ENCODE assay signal across 8 cellular contexts in the genomic region with DNA sequence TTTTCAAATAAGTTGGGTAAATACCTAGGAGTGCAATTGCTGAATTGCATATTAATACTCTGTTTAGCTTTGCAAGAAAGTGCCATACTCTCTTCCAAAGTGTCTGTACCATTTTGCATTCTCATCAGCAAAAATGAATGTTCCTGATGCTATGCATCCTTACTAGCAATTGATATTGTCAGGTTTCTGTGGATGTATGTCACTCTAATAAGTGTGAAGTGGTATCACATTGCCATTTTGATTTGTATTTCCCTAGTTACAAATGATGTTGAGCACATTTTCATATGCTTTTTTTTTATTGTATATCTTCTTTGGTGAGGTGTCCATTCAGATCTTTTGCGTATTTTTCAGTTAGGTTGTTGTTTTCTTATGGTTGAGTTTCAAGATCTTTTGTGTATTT.
"Had no signal": no experiment of that assay in that cellular context is flagged by ENCODE, and none has a peak within 500 bp of the region (broad histone marks: within the 10 kb centered on the region; RNA-seq: fewer than 3 reads in every experiment).

No MANE protein-coding gene starts in this region.

- H3K4me3 ChIP-seq: GM12878 had no signal

- FAIRE-seq: G401.6, GM12878, GM12891, GM12892, GM18507, GM19239 had no signal

- DNase-seq: GDM1, GF-D8 had no signal
